In the genomic region with DNA sequence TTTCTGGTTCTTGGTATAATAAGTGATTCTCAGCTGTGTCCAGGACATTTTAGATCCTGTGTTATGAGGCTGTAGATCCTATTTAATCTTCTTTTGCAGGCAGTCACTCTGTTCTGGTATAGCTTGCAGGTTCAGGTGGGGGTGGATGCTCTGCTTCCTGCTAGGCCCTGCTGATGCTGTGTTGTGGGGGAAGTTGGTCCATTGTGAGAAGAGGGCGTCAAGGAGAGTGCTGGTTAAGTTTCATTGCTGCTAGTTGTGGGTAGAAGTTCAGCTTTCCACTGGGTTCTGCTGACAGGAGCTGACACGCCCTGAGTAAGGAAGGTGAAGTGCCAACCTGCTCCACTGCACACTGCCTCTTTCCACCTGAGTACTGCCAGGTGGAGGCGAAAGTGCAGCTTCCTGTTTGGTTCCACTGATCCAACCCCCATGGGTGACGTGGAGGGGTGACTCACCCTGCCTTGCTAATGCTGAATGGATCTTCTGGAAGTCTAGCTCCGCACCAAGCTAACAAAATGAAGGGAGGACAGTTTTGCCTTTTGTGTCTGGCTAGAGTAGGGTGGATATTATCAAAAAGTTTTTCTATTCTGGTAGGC, we compare ENCODE assay signal across 8 cellular contexts. TPM values are rescaled to one million over a fixed set of nuclear protein-coding genes. Genes with fewer than 3 reads are reported as not detected.
A peak's percentile ranks its signal among the peaks of the same experiment; 100 is the strongest.
DNase-seq lines count a peak whose midpoint lies in the region; ATAC-seq and TF ChIP-seq lines count a peak whose summit lies in the region.

No MANE protein-coding gene starts in this region.

- H3K36me3 ChIP-seq in colonic mucosa (no peaks in the 10 kb centered on the region), neural progenitor cell (no peaks in the 10 kb centered on the region)

- H3K27ac ChIP-seq in colonic mucosa: peak overlapping the region; percentile 64
- no peak overlapping the region for H3K27ac ChIP-seq in neural progenitor cell

- H3K27me3 ChIP-seq in colonic mucosa (no peaks in the 10 kb centered on the region), neural progenitor cell (no peaks in the 10 kb centered on the region)

- peaks cover 7 to 16% of the 10 kb centered on the region in 2 donors for H3K4me1 Mint-ChIP-seq in natural killer cell
- peaks cover 11 to 12% of the 10 kb centered on the region in 2 donors for H3K4me1 Mint-ChIP-seq in natural killer cell treated with Interleukin-12 subunit alpha and Interleukin-12 subunit beta and Interleukin-15 and Interleukin-18, amount 100 ng/mL, for 72 hours (ENCODE audit: low read depth in 2 of 2)
- H3K4me1 Mint-ChIP-seq in T-helper 2 cell treated with Interferon-gamma antibody and Interleukin-4, amounts not matched to agents 5 μg/mL and 100 μg/mL, for 36 hours (ENCODE audit: low read depth): peaks cover 19% of the 10 kb centered on the region
- no peaks in the 10 kb centered on the region for H3K4me1 Mint-ChIP-seq in neural progenitor cell

- H3K4me2 ChIP-seq in neural progenitor cell: no peak overlapping the region

- H3F3A ChIP-seq in neural progenitor cell (ENCODE audit: low read depth): peaks cover 7% of the 10 kb centered on the region

- H3K4me1 ChIP-seq in colonic mucosa (no peaks in the 10 kb centered on the region), neural progenitor cell (peaks cover 14% of the 10 kb centered on the region)

- H2AFZ ChIP-seq in neural progenitor cell (replicated peaks): no peak overlapping the region

- H3K9ac ChIP-seq in colonic mucosa (ENCODE audit: low read depth in 2 of 2, low read length in 2 of 2) (no peak overlapping the region), neural progenitor cell (no peak overlapping the region)

- H3K4me3 Mint-ChIP-seq in natural killer cell: no peak overlapping the region
- no peak overlapping the region for H3K4me3 Mint-ChIP-seq in natural killer cell treated with Interleukin-12 subunit alpha and Interleukin-12 subunit beta and Interleukin-15 and Interleukin-18, amount 100 ng/mL, for 72 hours
- no peak overlapping the region for H3K4me3 Mint-ChIP-seq in T-helper 2 cell treated with Interferon-gamma antibody and Interleukin-4, amounts not matched to agents 5 μg/mL and 100 μg/mL, for 36 hours
- H3K4me3 Mint-ChIP-seq in neural progenitor cell: no peak overlapping the region

- H3K79me2 ChIP-seq in neural progenitor cell (ENCODE audit: low read depth): no peaks in the 10 kb centered on the region

- H3K9me3 ChIP-seq in colonic mucosa (no peaks in the 10 kb centered on the region), neural progenitor cell (ENCODE audit: low read depth) (no peaks in the 10 kb centered on the region)

- no peak for TF ChIP-seq CTCF in natural killer cell (IDR thresholded peaks at IDR 0.05)
- TF ChIP-seq CTCF in colonic mucosa (IDR thresholded peaks at IDR 0.05): no peak
- no peak for TF ChIP-seq CTCF in neural progenitor cell (IDR thresholded peaks at IDR 0.05)

- intact Hi-C loops in natural killer cell (cut with micrococcal nuclease) (no loop called here), colonic mucosa (cut with DNase I) (loop anchor here (10.0 kb wide), 1 partner anchor 187 kb away; the partner anchor contains the start of gene TRPM6)

- H3K36me3 Mint-ChIP-seq in natural killer cell (peaks cover 7% of the 10 kb centered on the region), neural progenitor cell (no peaks in the 10 kb centered on the region)
- H3K36me3 Mint-ChIP-seq in natural killer cell treated with Interleukin-12 subunit alpha and Interleukin-12 subunit beta and Interleukin-15 and Interleukin-18, amount 100 ng/mL, for 72 hours: peaks cover 28% of the 10 kb centered on the region
- H3K36me3 Mint-ChIP-seq in T-helper 2 cell treated with Interferon-gamma antibody and Interleukin-4, amounts not matched to agents 5 μg/mL and 100 μg/mL, for 36 hours (ENCODE audit: low read depth): peaks cover 10% of the 10 kb centered on the region

- no peak for DNase-seq in natural killer cell
- DNase-seq in natural killer cell treated with Interleukin-12 subunit alpha and Interleukin-12 subunit beta and Interleukin-15 and Interleukin-18, amount 100 ng/mL, for 72 hours (ENCODE audit: low spot score): no peak
- peak; percentile 31 for DNase-seq in T-helper 2 cell treated with Interferon-gamma antibody and Interleukin-4, amounts not matched to agents 5 μg/mL and 100 μg/mL, for 36 hours (ENCODE audit: low spot score)
- DNase-seq in colonic mucosa: peak; percentile 93
- DNase-seq in stimulated activated CD8-positive, alpha-beta memory T cell treated with anti-CD3 and anti-CD28 coated beads, Interleukin-15, amount 100 ng/mL, for 4 hours (ENCODE audit: low read depth in 2 of 2): peak; percentile 23 to 56
- DNase-seq in NCI-H128 (lab: John Stamatoyannopoulos, UW; ENCODE audit: unreplicated experiment): no peak
- no peak for DNase-seq in neural progenitor cell (ENCODE audit: low spot score)

- H3K4me3 ChIP-seq in colonic mucosa (no peak overlapping the region), neural progenitor cell (no peak overlapping the region)

- no peaks in the 10 kb centered on the region for H4K20me1 ChIP-seq in neural progenitor cell (ENCODE audit: low read depth)

- no peaks in the 10 kb centered on the region for H3K27me3 Mint-ChIP-seq in natural killer cell (ENCODE audit: low read depth in 2 of 2)
- no peaks in the 10 kb centered on the region for H3K27me3 Mint-ChIP-seq in natural killer cell treated with Interleukin-12 subunit alpha and Interleukin-12 subunit beta and Interleukin-15 and Interleukin-18, amount 100 ng/mL, for 72 hours
- H3K27me3 Mint-ChIP-seq in T-helper 2 cell treated with Interferon-gamma antibody and Interleukin-4, amounts not matched to agents 5 μg/mL and 100 μg/mL, for 36 hours (ENCODE audit: low read depth): no peaks in the 10 kb centered on the region
- no peaks in the 10 kb centered on the region for H3K27me3 Mint-ChIP-seq in neural progenitor cell (ENCODE audit: insufficient read depth, low read depth)

- H3K27ac Mint-ChIP-seq in natural killer cell (peak overlapping the region; percentile 3 to 71), neural progenitor cell (no peak overlapping the region)
- H3K27ac Mint-ChIP-seq in natural killer cell treated with Interleukin-12 subunit alpha and Interleukin-12 subunit beta and Interleukin-15 and Interleukin-18, amount 100 ng/mL, for 72 hours: peak overlapping the region in 1 of 2 donors; percentile 62
- peak overlapping the region; percentile 26 for H3K27ac Mint-ChIP-seq in T-helper 2 cell treated with Interferon-gamma antibody and Interleukin-4, amounts not matched to agents 5 μg/mL and 100 μg/mL, for 36 hours

- ATAC-seq in natural killer cell: no peak
- ATAC-seq in natural killer cell treated with Interleukin-12 subunit alpha and Interleukin-12 subunit beta and Interleukin-15 and Interleukin-18, amount 100 ng/mL, for 72 hours: no peak
- ATAC-seq in GM21825 (IDR thresholded peaks at IDR 0.05; ENCODE audit: unreplicated experiment): no peak

- H3K9me3 Mint-ChIP-seq in natural killer cell (no peaks in the 10 kb centered on the region), neural progenitor cell (no peaks in the 10 kb centered on the region)
- H3K9me3 Mint-ChIP-seq in natural killer cell treated with Interleukin-12 subunit alpha and Interleukin-12 subunit beta and Interleukin-15 and Interleukin-18, amount 100 ng/mL, for 72 hours: no peaks in the 10 kb centered on the region
- H3K9me3 Mint-ChIP-seq in T-helper 2 cell treated with Interferon-gamma antibody and Interleukin-4, amounts not matched to agents 5 μg/mL and 100 μg/mL, for 36 hours: no peaks in the 10 kb centered on the region

RNA-seq across cellular contexts. Expression of gene NMRK1, which starts 16.3 kb away (rescaled TPM):
- 10 to 100 TPM; 23.7 to 52.0 (median 44.4) TPM for total RNA-seq in natural killer cell
- total RNA-seq in natural killer cell treated with Interleukin-12 subunit alpha and Interleukin-12 subunit beta and Interleukin-15 and Interleukin-18, amount 100 ng/mL, for 72 hours: 10 to 100 TPM; 24.0 to 27.2 TPM
- total RNA-seq in colonic mucosa: 10 to 100 TPM; 21.3 to 24.6 TPM
- total RNA-seq in neural progenitor cell (ENCODE audit: low replicate concordance): 1.7 and 2.3 TPM in 2 replicates

RNA-seq across cellular contexts. Expression of gene OSTF1, which starts 16.7 kb away (rescaled TPM):
- 100 to 1,000 TPM; 140 to 187 (median 177) TPM for total RNA-seq in natural killer cell
- 100 to 1,000 TPM; 144 to 184 TPM for total RNA-seq in natural killer cell treated with Interleukin-12 subunit alpha and Interleukin-12 subunit beta and Interleukin-15 and Interleukin-18, amount 100 ng/mL, for 72 hours
- 10 to 100 TPM; 57.4 to 85.7 TPM for total RNA-seq in colonic mucosa
- 1.3 and 2.7 TPM in 2 replicates for total RNA-seq in neural progenitor cell (ENCODE audit: low replicate concordance)

RNA-seq across cellular contexts. Expression of gene CARNMT1, which starts 43.5 kb away (rescaled TPM):
- total RNA-seq in natural killer cell (10 to 100 TPM; 21.2 to 27.8 (median 25.9) TPM), colonic mucosa (10 to 100 TPM; 21.6 to 22.9 TPM), neural progenitor cell (ENCODE audit: low replicate concordance) (37.2 and 41.1 TPM in 2 replicates)
- total RNA-seq in natural killer cell treated with Interleukin-12 subunit alpha and Interleukin-12 subunit beta and Interleukin-15 and Interleukin-18, amount 100 ng/mL, for 72 hours: 10 to 100 TPM; 28.7 to 30.5 TPM

Comparison
In these comparisons a context has a peak if more than half of its experiments do, and no peak if none do; other contexts are left out.
1. DNase-seq: peak in T-helper 2 cell treated with Interferon-gamma antibody and Interleukin-4, amounts not matched to agents 5 μg/mL and 100 μg/mL, for 36 hours (single experiment), colonic mucosa (single experiment) and stimulated activated CD8-positive, alpha-beta memory T cell treated with anti-CD3 and anti-CD28 coated beads, Interleukin-15, amount 100 ng/mL, for 4 hours (2 of 2); none in natural killer cell (single experiment), natural killer cell treated with Interleukin-12 subunit alpha and Interleukin-12 subunit beta and Interleukin-15 and Interleukin-18, amount 100 ng/mL, for 72 hours (single experiment), NCI-H128 (single experiment) and neural progenitor cell (single experiment).
2. RNA of gene OSTF1, which starts 16.7 kb away (total RNA-seq): 144 to 184 TPM in natural killer cell treated with Interleukin-12 subunit alpha and Interleukin-12 subunit beta and Interleukin-15 and Interleukin-18, amount 100 ng/mL, for 72 hours, 140 to 187 TPM in natural killer cell and 57.4 to 85.7 TPM in colonic mucosa; 1.3 to 2.7 TPM in neural progenitor cell; every median in the first group is over 10 times any median in the second.